Comparison of ENCODE assay signal across 1 cellular context in the genomic region with DNA sequence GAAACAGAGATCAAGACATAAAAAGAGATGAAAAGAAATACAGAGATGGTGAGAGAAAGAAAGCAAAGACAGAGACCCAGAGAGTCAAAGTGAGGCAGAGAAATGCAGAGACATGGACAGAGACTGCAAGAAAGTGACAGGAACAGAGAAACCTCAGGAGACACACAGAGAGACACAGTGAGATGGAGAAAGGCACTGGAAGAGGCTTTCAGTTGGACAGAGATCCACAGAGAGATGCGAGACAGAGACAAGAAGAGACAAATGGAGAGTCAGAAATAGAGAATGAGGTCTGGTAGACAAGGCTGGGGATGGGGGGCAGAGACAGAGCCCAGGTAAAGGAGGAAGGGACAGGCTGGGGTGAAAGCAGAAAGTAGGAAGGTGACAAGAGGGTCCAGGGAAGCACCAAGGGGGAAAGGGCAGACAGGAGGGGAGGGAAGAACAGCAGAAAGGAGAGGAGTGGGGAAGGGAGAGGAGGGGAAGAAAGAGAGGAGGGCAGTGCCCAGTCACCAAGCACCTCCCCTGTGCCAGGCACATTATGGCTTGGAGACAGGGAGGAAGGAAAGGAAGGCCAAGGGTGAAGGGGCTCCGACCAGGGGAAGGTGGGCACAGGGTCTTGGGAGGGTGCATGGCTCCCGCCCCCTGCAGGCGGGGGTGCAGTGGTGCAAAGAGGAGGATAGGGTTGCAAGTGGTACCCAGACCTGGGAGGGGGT.
TF ChIP-seq lines count a peak whose summit lies in the region.

No MANE protein-coding gene starts in this region.

TF ChIP-seq in HepG2, 621 proteins besides CTCF, POLR2A, EP300 and RAD21:
- TF ChIP-seq SP140L (CRISPR knock-in tag; IDR thresholded peaks at IDR 0.05; ENCODE audit: borderline replicate concordance) (no peak), ZNF883 (CRISPR knock-in tag; IDR thresholded peaks at IDR 0.05; ENCODE audit: not compliant biosample characterization) (no peak), PPARG (CRISPR knock-in tag; conservative IDR thresholded peaks at IDR 0.05) (no peak), ZNF660 (CRISPR knock-in tag; IDR thresholded peaks at IDR 0.05; ENCODE audit: borderline replicate concordance, low read depth) (no peak), ZNF615 (CRISPR knock-in tag; IDR thresholded peaks at IDR 0.05; ENCODE audit: borderline replicate concordance) (no peak), HCFC1 (IDR thresholded peaks at IDR 0.05; ENCODE audit: low read depth, low read length) (no peak), SOX13 (IDR thresholded peaks at IDR 0.05) (no peak), SOX13 (CRISPR knock-in tag; conservative IDR thresholded peaks at IDR 0.05 in 1 of 2, IDR thresholded peaks at IDR 0.05 in 1 of 2) (no peak), SMYD3 (CRISPR knock-in tag; IDR thresholded peaks at IDR 0.05) (no peak)
- TF ChIP-seq, protein P1, sequence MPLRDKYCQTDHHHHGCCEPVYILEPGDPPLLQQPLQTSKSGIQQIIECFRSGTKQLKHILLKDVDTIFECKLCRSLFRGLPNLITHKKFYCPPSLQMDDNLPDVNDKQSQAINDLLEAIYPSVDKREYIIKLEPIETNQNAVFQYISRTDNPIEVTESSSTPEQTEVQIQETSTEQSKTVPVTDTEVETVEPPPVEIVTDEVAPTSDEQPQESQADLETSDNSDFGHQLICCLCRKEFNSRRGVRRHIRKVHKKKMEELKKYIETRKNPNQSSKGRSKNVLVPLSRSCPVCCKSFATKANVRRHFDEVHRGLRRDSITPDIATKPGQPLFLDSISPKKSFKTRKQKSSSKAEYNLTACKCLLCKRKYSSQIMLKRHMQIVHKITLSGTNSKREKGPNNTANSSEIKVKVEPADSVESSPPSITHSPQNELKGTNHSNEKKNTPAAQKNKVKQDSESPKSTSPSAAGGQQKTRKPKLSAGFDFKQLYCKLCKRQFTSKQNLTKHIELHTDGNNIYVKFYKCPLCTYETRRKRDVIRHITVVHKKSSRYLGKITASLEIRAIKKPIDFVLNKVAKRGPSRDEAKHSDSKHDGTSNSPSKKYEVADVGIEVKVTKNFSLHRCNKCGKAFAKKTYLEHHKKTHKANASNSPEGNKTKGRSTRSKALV (CRISPR knock-in tag; IDR thresholded peaks at IDR 0.05) = no peak
- TF ChIP-seq, protein P2, sequence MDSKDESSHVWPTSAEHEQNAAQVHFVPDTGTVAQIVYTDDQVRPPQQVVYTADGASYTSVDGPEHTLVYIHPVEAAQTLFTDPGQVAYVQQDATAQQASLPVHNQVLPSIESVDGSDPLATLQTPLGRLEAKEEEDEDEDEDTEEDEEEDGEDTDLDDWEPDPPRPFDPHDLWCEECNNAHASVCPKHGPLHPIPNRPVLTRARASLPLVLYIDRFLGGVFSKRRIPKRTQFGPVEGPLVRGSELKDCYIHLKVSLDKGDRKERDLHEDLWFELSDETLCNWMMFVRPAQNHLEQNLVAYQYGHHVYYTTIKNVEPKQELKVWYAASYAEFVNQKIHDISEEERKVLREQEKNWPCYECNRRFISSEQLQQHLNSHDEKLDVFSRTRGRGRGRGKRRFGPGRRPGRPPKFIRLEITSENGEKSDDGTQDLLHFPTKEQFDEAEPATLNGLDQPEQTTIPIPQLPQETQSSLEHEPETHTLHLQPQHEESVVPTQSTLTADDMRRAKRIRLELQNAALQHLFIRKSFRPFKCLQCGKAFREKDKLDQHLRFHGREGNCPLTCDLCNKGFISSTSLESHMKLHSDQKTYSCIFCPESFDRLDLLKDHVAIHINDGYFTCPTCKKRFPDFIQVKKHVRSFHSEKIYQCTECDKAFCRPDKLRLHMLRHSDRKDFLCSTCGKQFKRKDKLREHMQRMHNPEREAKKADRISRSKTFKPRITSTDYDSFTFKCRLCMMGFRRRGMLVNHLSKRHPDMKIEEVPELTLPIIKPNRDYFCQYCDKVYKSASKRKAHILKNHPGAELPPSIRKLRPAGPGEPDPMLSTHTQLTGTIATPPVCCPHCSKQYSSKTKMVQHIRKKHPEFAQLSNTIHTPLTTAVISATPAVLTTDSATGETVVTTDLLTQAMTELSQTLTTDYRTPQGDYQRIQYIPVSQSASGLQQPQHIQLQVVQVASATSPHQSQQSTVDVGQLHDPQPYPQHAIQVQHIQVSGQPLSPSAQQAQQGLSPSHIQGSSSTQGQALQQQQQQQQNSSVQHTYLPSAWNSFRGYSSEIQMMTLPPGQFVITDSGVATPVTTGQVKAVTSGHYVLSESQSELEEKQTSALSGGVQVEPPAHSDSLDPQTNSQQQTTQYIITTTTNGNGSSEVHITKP (CRISPR knock-in tag; IDR thresholded peaks at IDR 0.05; ENCODE audit: low read depth) = no peak
- TF ChIP-seq, protein P3, sequence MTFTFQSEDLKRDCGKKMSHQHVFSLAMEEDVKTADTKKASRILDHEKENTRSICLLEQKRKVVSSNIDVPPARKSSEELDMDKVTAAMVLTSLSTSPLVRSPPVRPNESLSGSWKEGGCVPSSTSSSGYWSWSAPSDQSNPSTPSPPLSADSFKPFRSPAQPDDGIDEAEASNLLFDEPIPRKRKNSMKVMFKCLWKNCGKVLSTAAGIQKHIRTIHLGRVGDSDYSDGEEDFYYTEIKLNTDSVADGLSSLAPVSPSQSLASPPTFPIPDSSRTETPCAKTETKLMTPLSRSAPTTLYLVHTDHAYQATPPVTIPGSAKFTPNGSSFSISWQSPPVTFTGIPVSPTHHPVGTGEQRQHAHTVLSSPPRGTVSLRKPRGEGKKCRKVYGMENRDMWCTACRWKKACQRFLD (CRISPR knock-in tag; IDR thresholded peaks at IDR 0.05; ENCODE audit: borderline replicate concordance) = no peak
TF ChIP-seq in HepG2: peak in this region for 0.
